15 cellular contexts compared by ENCODE assay signal in the genomic region with DNA sequence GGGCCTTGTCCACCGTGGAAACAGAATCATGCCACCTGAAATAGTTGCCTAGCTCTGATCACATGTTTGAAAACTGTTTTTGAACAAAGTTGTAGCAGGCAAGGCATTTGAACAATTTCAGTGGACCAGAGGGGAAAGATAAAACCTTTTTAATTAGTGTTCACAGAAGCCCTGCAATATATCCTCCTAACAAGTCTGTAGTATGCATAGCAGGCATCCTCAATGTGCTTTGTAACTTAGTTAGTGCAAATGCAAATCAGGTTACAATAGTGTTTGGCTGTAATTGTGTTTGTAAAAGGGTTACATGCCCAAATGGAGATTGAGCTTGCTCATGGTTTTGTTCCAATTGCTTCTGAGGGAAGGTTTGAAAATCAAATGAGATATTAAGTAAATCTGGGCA. TPM values are rescaled to one million over a fixed set of nuclear protein-coding genes. Genes with fewer than 3 reads are reported as not detected.
DNase-seq lines count a peak whose midpoint lies in the region; ATAC-seq and TF ChIP-seq lines count a peak whose summit lies in the region.
"Had no signal": no experiment of that assay in that cellular context is flagged by ENCODE, and none has a peak within 500 bp of the region (broad histone marks: within the 10 kb centered on the region; RNA-seq: fewer than 3 reads in every experiment).

No MANE protein-coding gene starts in this region.

- no peaks in the 10 kb centered on the region for H3K9me2 ChIP-seq in GM23338 (ENCODE audit: insufficient read depth)
- no peaks in the 10 kb centered on the region for H3K9me2 ChIP-seq in MM.1S (replicated peaks; ENCODE audit: insufficient read depth, low read length)

- H3K4ac ChIP-seq in neuronal stem cell (ENCODE audit: low read length): no peak overlapping the region

- DNase-seq in GM23338 (ENCODE audit: low spot score) (no peak), left kidney (ENCODE audit: low read depth, low spot score) (peak; percentile 5), neuronal stem cell (ENCODE audit: low spot score) (peak; percentile 18), MM.1S (no peak), EL (no peak), midbrain (lab: John Stamatoyannopoulos, UW) (no peak), T-cell (no peak)
- DNase-seq: CD4-positive, alpha-beta memory T cell; DND-41; GF-D8; IMR-90 had no signal

- H3K4me2 ChIP-seq in GM23338: peak overlapping the region; percentile 23; the same call in 1 of the 2 replicates
- no peak overlapping the region for H3K4me2 ChIP-seq in neuronal stem cell (ENCODE audit: insufficient read depth, low read length, poor library complexity, severe bottlenecking)
- H3K4me2 ChIP-seq in MM.1S (ENCODE audit: low read depth, low read length): no peak overlapping the region

- H4K8ac ChIP-seq in neuronal stem cell (ENCODE audit: low read depth, low read length): no peak overlapping the region

- H2BK5ac ChIP-seq in neuronal stem cell (ENCODE audit: low read length): no peak overlapping the region

- no peak for TF ChIP-seq CTCF in GM23338 (conservative IDR thresholded peaks at IDR 0.05; ENCODE audit: low read depth in 2 of 2)
- TF ChIP-seq CTCF in MM.1S (IDR thresholded peaks at IDR 0.05; ENCODE audit: low read length): no peak

- peaks cover 19% of the 10 kb centered on the region for H3K4me1 Mint-ChIP-seq in GM23338
- no peaks in the 10 kb centered on the region for H3K4me1 Mint-ChIP-seq in T-cell
- H3K4me1 Mint-ChIP-seq: B cell had no signal

- H3K27me3 ChIP-seq in GM23338 (ENCODE audit: insufficient read depth) (no peaks in the 10 kb centered on the region), neuronal stem cell (ENCODE audit: control insufficient read depth in 3 of 3, insufficient read depth in 3 of 3, low read depth in 1 of 3, low read length in 3 of 3) (no peaks in the 10 kb centered on the region), MM.1S (replicated peaks; ENCODE audit: insufficient read depth, low read length) (no peaks in the 10 kb centered on the region)

- no peaks in the 10 kb centered on the region for H4K20me1 ChIP-seq in GM23338 (replicated peaks; ENCODE audit: insufficient read depth)
- no peaks in the 10 kb centered on the region for H4K20me1 ChIP-seq in MM.1S (ENCODE audit: insufficient read depth, low read length)

- no peak overlapping the region for H3K9ac ChIP-seq in neuronal stem cell (ENCODE audit: low read depth, low read length, poor library complexity)
- no peak overlapping the region for H3K9ac ChIP-seq in MM.1S (ENCODE audit: low read length)

- H3K4me1 ChIP-seq in GM23338 (ENCODE audit: insufficient read depth): peaks cover 24% of the 10 kb centered on the region
- peaks cover 7 to 12% of the 10 kb centered on the region in 2 donors for H3K4me1 ChIP-seq in neuronal stem cell (ENCODE audit: control insufficient read depth in 2 of 2, insufficient read depth in 1 of 2, low read depth in 1 of 2, low read length in 2 of 2)
- H3K4me1 ChIP-seq in MM.1S (ENCODE audit: low read length): no peaks in the 10 kb centered on the region

- H4K91ac ChIP-seq in neuronal stem cell (ENCODE audit: low read depth, low read length, poor library complexity): no peak overlapping the region

- H3K27me3 Mint-ChIP-seq in GM23338 (ENCODE audit: insufficient read depth, low read depth, poor library complexity) (peaks cover 9% of the 10 kb centered on the region), T-cell (peaks cover 11 to 22% of the 10 kb centered on the region in 2 donors)

- H3K23ac ChIP-seq in neuronal stem cell (ENCODE audit: low read depth, low read length, poor library complexity): no peak overlapping the region

- H3K9me3 ChIP-seq in neuronal stem cell (replicated peaks in 1 of 2; ENCODE audit: control insufficient read depth in 2 of 2, insufficient read depth in 1 of 2, low read depth in 1 of 2, low read length in 2 of 2): no peaks in the 10 kb centered on the region
- H3K9me3 ChIP-seq in MM.1S (replicated peaks; ENCODE audit: insufficient read depth, low read length): no peaks in the 10 kb centered on the region

- ATAC-seq in GM23338 (peak; percentile 45; the same call in 2 of the 3 replicates), SK-N-SH treated with all-trans-retinoic acid at 6 μM for 48 hours (no peak), T-cell (replicated peaks in 1 of 4) (no peak)
- ATAC-seq: HCT116 had no signal

- H3K27ac ChIP-seq in GM23338 (ENCODE audit: low read depth) (no peak overlapping the region), neuronal stem cell (replicated peaks; ENCODE audit: low read length) (peak overlapping the region; percentile 10), MM.1S (ENCODE audit: low read length) (no peak overlapping the region)
- H3K27ac ChIP-seq: C4-2B had no signal

- H3K4me3 ChIP-seq in GM23338: no peak overlapping the region
- no peak overlapping the region for H3K4me3 ChIP-seq in neuronal stem cell (ENCODE audit: low read length in 2 of 2)
- H3K4me3 ChIP-seq in MM.1S (ENCODE audit: low read length): no peak overlapping the region

- H2BK120ac ChIP-seq in neuronal stem cell (ENCODE audit: low read depth, low read length): no peak overlapping the region

- H3K36me3 ChIP-seq in GM23338 (ENCODE audit: insufficient read depth) (no peaks in the 10 kb centered on the region), neuronal stem cell (replicated peaks in 1 of 2; ENCODE audit: control insufficient read depth in 2 of 2, insufficient read depth in 2 of 2, low read length in 2 of 2) (no peaks in the 10 kb centered on the region), MM.1S (replicated peaks; ENCODE audit: insufficient read depth, low read length) (no peaks in the 10 kb centered on the region)

- H3K36me3 Mint-ChIP-seq in GM23338 (ENCODE audit: low read depth): no peaks in the 10 kb centered on the region
- no peaks in the 10 kb centered on the region for H3K36me3 Mint-ChIP-seq in T-cell
- H3K36me3 Mint-ChIP-seq: CD4-positive, alpha-beta memory T cell had no signal

- H3K14ac ChIP-seq in neuronal stem cell (ENCODE audit: low read length): no peak overlapping the region

- H3K18ac ChIP-seq in neuronal stem cell (ENCODE audit: low read length): no peak overlapping the region

- no peaks in the 10 kb centered on the region for H3K9me3 Mint-ChIP-seq in GM23338
- no peaks in the 10 kb centered on the region for H3K9me3 Mint-ChIP-seq in T-cell
- H3K9me3 Mint-ChIP-seq: CD4-positive, alpha-beta memory T cell had no signal

- H2BK15ac ChIP-seq in neuronal stem cell (ENCODE audit: low read length): no peak overlapping the region

- CTCF ChIA-PET in T-cell (lab: Charles Lee): no interaction called here

- WGBS in neuronal stem cell (ENCODE audit: extremely low coverage in 2 of 2, insufficient read length in 2 of 2, insufficient replicate concordance in 1 of 2), 2 donors: no CpG with 5 or more reads among the region's 1 CpG

- POLR2A ChIA-PET in T-cell (lab: Charles Lee): no interaction called here

- H3K79me2 ChIP-seq in GM23338 (replicated peaks; ENCODE audit: insufficient read depth) (no peaks in the 10 kb centered on the region), MM.1S (ENCODE audit: low read length) (no peaks in the 10 kb centered on the region)

- H3K27ac Mint-ChIP-seq in GM23338 (0 out of 2 replicates have a peak overlapping the region, but pooled peaks have one; percentile 24), T-cell (no peak overlapping the region)
- H3K27ac Mint-ChIP-seq: B cell; CD4-positive, alpha-beta memory T cell had no signal

- peak overlapping the region; percentile 1; the same call in 1 of the 2 replicates for H2AFZ ChIP-seq in GM23338
- H2AFZ ChIP-seq in neuronal stem cell (ENCODE audit: low read length): peak overlapping the region; percentile 61
- H2AFZ ChIP-seq in MM.1S (ENCODE audit: low read length): no peak overlapping the region

- H3F3A ChIP-seq in GM23338 (replicated peaks; ENCODE audit: low read depth) (no peaks in the 10 kb centered on the region), MM.1S (ENCODE audit: insufficient read depth, low read length) (no peaks in the 10 kb centered on the region)

- H2BK12ac ChIP-seq in neuronal stem cell (ENCODE audit: low read length): no peak overlapping the region

- no peaks in the 10 kb centered on the region for H3K79me1 ChIP-seq in neuronal stem cell (ENCODE audit: low read depth, low read length)

- no peak overlapping the region for H2AK5ac ChIP-seq in neuronal stem cell (ENCODE audit: low read depth, low read length)

- H3K4me3 Mint-ChIP-seq in GM23338 (no peak overlapping the region), T-cell (no peak overlapping the region)
- H3K4me3 Mint-ChIP-seq: B cell; CD4-positive, alpha-beta memory T cell had no signal

TF ChIP-seq in GM23338, 12 proteins besides CTCF, POLR2A, EP300 and RAD21 (continues in another document):
- TF ChIP-seq STAT1 (IDR thresholded peaks at IDR 0.05; ENCODE audit: unreplicated experiment): no peak

TF ChIP-seq in SK-N-SH treated with all-trans-retinoic acid at 6 μM for 48 hours, 23 proteins besides CTCF, POLR2A, EP300 and RAD21 (continues in another document):
- TF ChIP-seq CSDC2 (CRISPR knock-in tag; IDR thresholded peaks at IDR 0.05) (no peak), ARNTL (CRISPR knock-in tag; IDR thresholded peaks at IDR 0.05; ENCODE audit: borderline replicate concordance, low read depth) (no peak), ZNF70 (CRISPR knock-in tag; IDR thresholded peaks at IDR 0.05) (no peak)
- TF ChIP-seq, protein P1, sequence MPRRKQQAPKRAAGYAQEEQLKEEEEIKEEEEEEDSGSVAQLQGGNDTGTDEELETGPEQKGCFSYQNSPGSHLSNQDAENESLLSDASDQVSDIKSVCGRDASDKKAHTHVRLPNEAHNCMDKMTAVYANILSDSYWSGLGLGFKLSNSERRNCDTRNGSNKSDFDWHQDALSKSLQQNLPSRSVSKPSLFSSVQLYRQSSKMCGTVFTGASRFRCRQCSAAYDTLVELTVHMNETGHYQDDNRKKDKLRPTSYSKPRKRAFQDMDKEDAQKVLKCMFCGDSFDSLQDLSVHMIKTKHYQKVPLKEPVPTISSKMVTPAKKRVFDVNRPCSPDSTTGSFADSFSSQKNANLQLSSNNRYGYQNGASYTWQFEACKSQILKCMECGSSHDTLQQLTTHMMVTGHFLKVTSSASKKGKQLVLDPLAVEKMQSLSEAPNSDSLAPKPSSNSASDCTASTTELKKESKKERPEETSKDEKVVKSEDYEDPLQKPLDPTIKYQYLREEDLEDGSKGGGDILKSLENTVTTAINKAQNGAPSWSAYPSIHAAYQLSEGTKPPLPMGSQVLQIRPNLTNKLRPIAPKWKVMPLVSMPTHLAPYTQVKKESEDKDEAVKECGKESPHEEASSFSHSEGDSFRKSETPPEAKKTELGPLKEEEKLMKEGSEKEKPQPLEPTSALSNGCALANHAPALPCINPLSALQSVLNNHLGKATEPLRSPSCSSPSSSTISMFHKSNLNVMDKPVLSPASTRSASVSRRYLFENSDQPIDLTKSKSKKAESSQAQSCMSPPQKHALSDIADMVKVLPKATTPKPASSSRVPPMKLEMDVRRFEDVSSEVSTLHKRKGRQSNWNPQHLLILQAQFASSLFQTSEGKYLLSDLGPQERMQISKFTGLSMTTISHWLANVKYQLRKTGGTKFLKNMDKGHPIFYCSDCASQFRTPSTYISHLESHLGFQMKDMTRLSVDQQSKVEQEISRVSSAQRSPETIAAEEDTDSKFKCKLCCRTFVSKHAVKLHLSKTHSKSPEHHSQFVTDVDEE (CRISPR knock-in tag; IDR thresholded peaks at IDR 0.05): no peak

RNA-seq across cellular contexts. Expression of a gene that starts 23.9 kb away (rescaled TPM):
- 49.5 and 64.2 TPM in 2 replicates for total RNA-seq in GM23338 (2014; rRNA removed; shearing (Covaris generic))
- polyA plus RNA-seq in GM23338 (2016; fragmentation: Nextera tagmentation; extraction: Ambion mirVana): 9.5 and 11.7 TPM in 2 replicates
- polyA plus RNA-seq in neuronal stem cell (2013, experiment 1 of 2): 14.4 TPM
- 15.2 TPM for polyA plus RNA-seq in neuronal stem cell (2013, experiment 2 of 2)
- total RNA-seq in T-cell: 10 to 100 TPM; 10.2 to 14.0 (median 12.2) TPM

Comparison
In these comparisons a context has a peak if more than half of its experiments do, and no peak if none do; other contexts are left out.
1. DNase-seq: peak in left kidney (single experiment) and neuronal stem cell (single experiment); none in GM23338 (single experiment), MM.1S (single experiment), EL (single experiment), midbrain (single experiment) and T-cell (0 of 34).